Comparison of ENCODE assay signal across 1 cellular context in the genomic region with DNA sequence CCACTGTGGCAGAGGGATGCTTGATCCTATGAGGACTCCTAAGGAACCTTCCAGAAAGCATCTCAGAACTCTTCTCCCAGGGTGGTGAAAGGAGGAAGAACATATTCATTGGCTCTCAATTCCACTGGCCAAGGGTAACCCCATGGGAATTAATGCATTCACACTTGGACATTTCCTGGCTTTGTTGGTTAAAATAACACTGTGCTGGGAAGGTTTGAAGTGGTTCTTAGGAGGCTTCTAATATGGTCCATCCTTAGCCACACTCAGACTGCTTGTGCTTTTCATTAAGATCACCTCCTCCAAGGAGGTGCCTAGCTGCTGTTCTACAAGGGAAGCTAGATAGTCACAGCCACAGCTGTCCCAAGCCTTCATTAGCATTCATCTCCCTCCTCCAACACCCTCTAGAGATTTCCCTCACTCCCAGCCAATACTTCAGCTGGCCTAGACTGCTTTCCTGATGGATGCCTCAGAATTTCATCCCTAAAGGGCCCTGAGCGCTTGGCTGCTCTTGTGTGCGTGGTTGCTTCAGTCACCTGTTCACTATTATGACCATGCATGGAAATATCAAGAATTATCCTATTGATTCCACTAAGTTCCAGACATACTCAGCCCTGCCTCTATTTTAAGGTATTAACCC.
TF ChIP-seq lines count a peak whose summit lies in the region.

No MANE protein-coding gene starts in this region.

TF ChIP-seq in IMR-90, 13 proteins besides CTCF, POLR2A, EP300 and RAD21 (continued from another document):
- TF ChIP-seq, protein P1, sequence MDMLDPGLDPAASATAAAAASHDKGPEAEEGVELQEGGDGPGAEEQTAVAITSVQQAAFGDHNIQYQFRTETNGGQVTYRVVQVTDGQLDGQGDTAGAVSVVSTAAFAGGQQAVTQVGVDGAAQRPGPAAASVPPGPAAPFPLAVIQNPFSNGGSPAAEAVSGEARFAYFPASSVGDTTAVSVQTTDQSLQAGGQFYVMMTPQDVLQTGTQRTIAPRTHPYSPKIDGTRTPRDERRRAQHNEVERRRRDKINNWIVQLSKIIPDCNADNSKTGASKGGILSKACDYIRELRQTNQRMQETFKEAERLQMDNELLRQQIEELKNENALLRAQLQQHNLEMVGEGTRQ (IDR thresholded peaks at IDR 0.05; ENCODE audit: low read depth, low read length): no peak
